28 cellular contexts compared by ENCODE assay signal in genomic region chr3:154956815-154957214, GRCh38.
DNase-seq lines count a peak whose midpoint lies in the region; ATAC-seq, FAIRE-seq and TF ChIP-seq lines count a peak whose summit lies in the region.
"Had no signal": no experiment of that assay in that cellular context is flagged by ENCODE, and none has a peak within 500 bp of the region (broad histone marks: within the 10 kb centered on the region; RNA-seq: fewer than 3 reads in every experiment).

No MANE protein-coding gene starts in this region.

- intact Hi-C loops in body of pancreas (cut with DNase I) = no loop called here

- H3K36me3 ChIP-seq in body of pancreas (replicated peaks in 1 of 2; ENCODE audit: insufficient read depth in 1 of 2, low read depth in 2 of 2) = no peaks in the 10 kb centered on the region
- H3K36me3 ChIP-seq: brain microvascular endothelial cell, gastroesophageal sphincter had no signal

- TF ChIP-seq CTCF in foreskin keratinocyte (conservative IDR thresholded peaks at IDR 0.05) (no peak), retinal pigment epithelial cell (conservative IDR thresholded peaks at IDR 0.05; ENCODE audit: low read depth, low read length) (no peak), body of pancreas (IDR thresholded peaks at IDR 0.05) (no peak)

- H3K27me3 ChIP-seq in foreskin keratinocyte (no peaks in the 10 kb centered on the region), body of pancreas (no peaks in the 10 kb centered on the region)
- H3K27me3 ChIP-seq: brain microvascular endothelial cell, gastroesophageal sphincter, hepatocyte had no signal

- peak; percentile 35 for ATAC-seq in foreskin keratinocyte
- no peak for ATAC-seq in GM18511 (IDR thresholded peaks at IDR 0.05; ENCODE audit: unreplicated experiment)
- ATAC-seq in body of pancreas = no peak
- ATAC-seq: activated T-cell treated with anti-CD3 and anti-CD28 coated beads, Interleukin-2, amount 50 U/mL, for 72 hours; gastroesophageal sphincter; right cardiac atrium; stimulated activated effector memory CD8-positive, alpha-beta T cell treated with anti-CD3 and anti-CD28 coated beads, Interleukin-12 subunit alpha, Interleukin-12 subunit beta, amount 100 ng/mL, for 72 hours had no signal

- FAIRE-seq in GM12891 (lab: Jason Lieb, UNC) = no peak

- WGBS in body of pancreas, 2 donors = 26 to 40% methylated on average over 1 of the region's 1 CpG

- H3K4me1 ChIP-seq in foreskin keratinocyte (no peaks in the 10 kb centered on the region), body of pancreas (no peaks in the 10 kb centered on the region)
- H3K4me1 ChIP-seq: Caco-2, gastroesophageal sphincter had no signal

- DNase-seq in HCEC 1CT = peak; percentile 34
- DNase-seq in SW480 (ENCODE audit: low spot score) = peak; percentile 11
- peak in 1 of 2 donors; percentile 50 for DNase-seq in foreskin keratinocyte
- peak; percentile 56 for DNase-seq in retinal pigment epithelial cell (ENCODE audit: low read depth)
- DNase-seq in GM12891 (ENCODE audit: insufficient read length, low spot score) = no peak
- DNase-seq in body of pancreas = no peak
- DNase-seq: activated CD4-positive, alpha-beta T cell treated with anti-CD3 and anti-CD28 coated beads, Interleukin-2, amount 10 ng/mL, durations not matched to agents 7 days and 5 days; activated naive CD4-positive, alpha-beta T cell; activated T-cell treated with anti-CD3 and anti-CD28 coated beads, Interleukin-2, amount 50 U/mL, for 72 hours; brain microvascular endothelial cell; C1 segment of cervical spinal cord; Caco-2; effector CD8-positive, alpha-beta T cell; erythroblast; IMR-90; mesendoderm; NCI-H1092; NCI-H187; NCI-H524 treated with DMSO at 0.1 percent for 48 hours; nucleus accumbens; PC-9; right cardiac atrium; SHP77 treated with DMSO at 0.1 percent for 48 hours; stimulated activated CD4-positive, alpha-beta T cell treated with anti-CD3 and anti-CD28 coated beads, Interleukin-4, amount 100 ng/mL, for 24 hours had no signal

- H3K27ac ChIP-seq in foreskin keratinocyte (no peak overlapping the region), body of pancreas (no peak overlapping the region)
- H3K27ac ChIP-seq: brain microvascular endothelial cell, gastroesophageal sphincter, hepatocyte, PC-9 had no signal

- H3K4me3 ChIP-seq in retinal pigment epithelial cell (ENCODE audit: low read length) = no peak overlapping the region
- no peak overlapping the region for H3K4me3 ChIP-seq in body of pancreas
- H3K4me3 ChIP-seq: gastroesophageal sphincter, hepatocyte, PC-9 had no signal

- TF ChIP-seq POLR2A in GM12891 (IDR thresholded peaks at IDR 0.05; ENCODE audit: low read depth, low read length) = no peak
- no peak for TF ChIP-seq POLR2A in body of pancreas (IDR thresholded peaks at IDR 0.05)

- no peaks in the 10 kb centered on the region for H3K9me3 ChIP-seq in body of pancreas
- H3K9me3 ChIP-seq: Caco-2, gastroesophageal sphincter had no signal

TF ChIP-seq in GM12891, 5 proteins besides CTCF, POLR2A, EP300 and RAD21:
- TF ChIP-seq PAX5 (IDR thresholded peaks at IDR 0.05; ENCODE audit: insufficient read depth, low read length, severe bottlenecking) (no peak), TAF1 (IDR thresholded peaks at IDR 0.05; ENCODE audit: low read depth, low read length) (no peak), SPI1 (IDR thresholded peaks at IDR 0.05; ENCODE audit: low read depth, low read length) (no peak), POLR2AphosphoS5 (IDR thresholded peaks at IDR 0.05; ENCODE audit: low read depth, low read length) (no peak), POU2F2 (IDR thresholded peaks at IDR 0.05; ENCODE audit: low read depth, low read length) (no peak)

Comparison
In these comparisons a context has a peak if more than half of its experiments do, and no peak if none do; other contexts are left out.
1. DNase-seq: peak in HCEC 1CT (single experiment), SW480 (single experiment) and retinal pigment epithelial cell (single experiment); none in GM12891 (single experiment) and body of pancreas (0 of 4).